In the genomic region with DNA sequence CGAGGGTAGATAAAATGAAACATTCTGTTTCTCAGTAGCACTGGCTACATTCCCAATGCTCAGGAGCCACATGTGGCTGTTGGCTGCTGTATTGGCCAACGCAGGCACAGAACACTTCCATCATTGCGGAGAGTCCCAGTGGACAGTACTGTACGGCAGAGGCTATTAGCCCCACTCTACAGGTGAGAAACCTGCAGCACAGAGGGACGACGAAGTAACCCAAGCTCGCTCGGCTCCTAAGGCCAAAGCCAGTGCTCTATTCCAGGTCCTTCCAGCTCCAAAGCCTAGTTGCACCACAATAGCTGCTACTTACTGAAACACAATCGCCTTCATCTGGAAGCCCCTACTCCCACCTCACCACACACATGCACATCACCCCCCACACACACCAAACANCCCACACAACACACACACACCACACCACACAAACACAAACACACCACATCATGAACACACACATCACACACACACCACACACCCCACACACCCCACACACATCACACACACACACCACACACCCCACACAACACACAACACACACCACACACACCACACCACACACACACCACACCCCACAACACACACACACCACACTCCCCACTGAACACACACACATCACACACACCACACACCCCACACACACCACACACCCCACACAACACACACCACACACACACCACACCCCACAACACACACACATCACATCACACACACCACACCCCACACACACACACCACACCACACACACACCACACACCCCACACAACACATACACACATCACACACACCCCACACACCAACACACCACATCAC, we compare ENCODE assay signal across 17 cellular contexts. TPM values are rescaled to one million over a fixed set of nuclear protein-coding genes. Genes with fewer than 3 reads are reported as not detected.
DNase-seq lines count a peak whose midpoint lies in the region; ATAC-seq and TF ChIP-seq lines count a peak whose summit lies in the region.
"Had no signal": no experiment of that assay in that cellular context is flagged by ENCODE, and none has a peak within 500 bp of the region (broad histone marks: within the 10 kb centered on the region; RNA-seq: fewer than 3 reads in every experiment).

No MANE protein-coding gene starts in this region.

- no peak overlapping the region for H2AFZ ChIP-seq in IMR-90 (replicated peaks; ENCODE audit: low read length, poor library complexity)

- no peaks in the 10 kb centered on the region for H3K27me3 ChIP-seq in IMR-90 (ENCODE audit: control insufficient read depth, insufficient read depth, low read length)
- H3K27me3 ChIP-seq: SJCRH30, uterus had no signal

- TF ChIP-seq POLR2A in IMR-90 (IDR thresholded peaks at IDR 0.05; ENCODE audit: low read depth, low read length): no peak

- H2BK15ac ChIP-seq in IMR-90 (ENCODE audit: low read depth, low read length): no peak overlapping the region

- H3K79me1 ChIP-seq in IMR-90 (ENCODE audit: low read depth in 1 of 2, low read length in 2 of 2): no peaks in the 10 kb centered on the region

- BruUV-seq in IMR-90 (replicated peaks; lab: Mats Ljungman, UMichigan): no TSS peak

- H3K9ac ChIP-seq in IMR-90 (ENCODE audit: low read depth, low read length): no peak overlapping the region

- H3K36me3 ChIP-seq in IMR-90 (ENCODE audit: control insufficient read depth, insufficient read depth, low read length): no peaks in the 10 kb centered on the region
- H3K36me3 ChIP-seq: SJCRH30, uterus had no signal

- H2AK5ac ChIP-seq in IMR-90 (ENCODE audit: low read depth, low read length): no peak overlapping the region

- no peak overlapping the region for H4K5ac ChIP-seq in IMR-90 (ENCODE audit: low read depth, low read length)

- H2BK120ac ChIP-seq in IMR-90 (ENCODE audit: low read depth, low read length): no peak overlapping the region

- no peak overlapping the region for H3K27ac ChIP-seq in IMR-90 (ENCODE audit: insufficient read depth, low read length)
- H3K27ac ChIP-seq: SJCRH30, uterus had no signal

- no peak for TF ChIP-seq RAD21 in IMR-90 (IDR thresholded peaks at IDR 0.05; ENCODE audit: low read length)

- no peak overlapping the region for H3K4ac ChIP-seq in IMR-90 (ENCODE audit: low read depth, low read length)

- H3K4me3 Mint-ChIP-seq in activated B cell treated with CpG ODN at 0.5 μM for 24 hours (no peak overlapping the region), nephron progenitor cell (no peak overlapping the region)
- H3K4me3 Mint-ChIP-seq: activated T-cell treated with anti-CD3 and anti-CD28 coated beads, Interleukin-2, amount 50 U/mL, for 4 hours; WTC11 had no signal

- no peaks in the 10 kb centered on the region for H3K27me3 Mint-ChIP-seq in activated B cell treated with CpG ODN at 0.5 μM for 24 hours
- H3K27me3 Mint-ChIP-seq in nephron progenitor cell (ENCODE audit: low read depth, poor library complexity): no peaks in the 10 kb centered on the region

- dilution Hi-C loops in IMR-90 (cut with HindIII; ENCODE audit: low sequenced_read_pairs, unreplicated experiment): no loop called here

- H3K4me1 ChIP-seq in IMR-90 (ENCODE audit: control insufficient read depth, insufficient read depth, low read length): no peaks in the 10 kb centered on the region
- H3K4me1 ChIP-seq: SJCRH30, uterus had no signal

- H3K4me1 Mint-ChIP-seq in activated B cell treated with CpG ODN at 0.5 μM for 24 hours (peaks cover 16% of the 10 kb centered on the region), nephron progenitor cell (no peaks in the 10 kb centered on the region)
- H3K4me1 Mint-ChIP-seq: WTC11 had no signal

- H3K36me3 Mint-ChIP-seq in activated B cell treated with CpG ODN at 0.5 μM for 24 hours (ENCODE audit: low read depth): no peaks in the 10 kb centered on the region
- H3K36me3 Mint-ChIP-seq in nephron progenitor cell (ENCODE audit: low read depth): no peaks in the 10 kb centered on the region

- H4K20me1 ChIP-seq in IMR-90 (ENCODE audit: insufficient read depth, low read length): no peaks in the 10 kb centered on the region

- no peak overlapping the region for H3K14ac ChIP-seq in IMR-90 (replicated peaks; ENCODE audit: low read depth, low read length)

- H3K56ac ChIP-seq in IMR-90 (ENCODE audit: extremely low read depth, insufficient read depth, low read length): no peak overlapping the region

- no peak overlapping the region for H3K23ac ChIP-seq in IMR-90 (ENCODE audit: low read depth, low read length)

- in situ Hi-C loops in IMR-90 (cut with MboI; ENCODE audit: low sequenced_read_pairs): no loop called here

- 69% methylated on average over 3 of the region's 9 CpGs; no CpG with 5 or more reads in 1 of the 2 experiments for WGBS in IMR-90 (ENCODE audit: extremely low coverage in 2 of 2, insufficient read length in 1 of 2), 2 experiments

- H3K9me1 ChIP-seq in IMR-90 (ENCODE audit: insufficient read depth, low read length): no peaks in the 10 kb centered on the region

- H3K27ac Mint-ChIP-seq in activated B cell treated with CpG ODN at 0.5 μM for 24 hours: peak overlapping the region; percentile 16
- H3K27ac Mint-ChIP-seq in nephron progenitor cell: no peak overlapping the region
- H3K27ac Mint-ChIP-seq: WTC11 had no signal

- no peak for TF ChIP-seq CTCF in IMR-90 (conservative IDR thresholded peaks at IDR 0.05; ENCODE audit: low read depth, low read length)
- TF ChIP-seq CTCF in activated B cell treated with CpG ODN at 0.5 μM for 24 hours (IDR thresholded peaks at IDR 0.05): no peak
- TF ChIP-seq CTCF in nephron progenitor cell (IDR thresholded peaks at IDR 0.05): no peak

- H4K8ac ChIP-seq in IMR-90 (ENCODE audit: low read depth in 2 of 2, low read length in 2 of 2): no peak overlapping the region

- intact Hi-C loops in IMR-90 (cut with micrococcal nuclease): no loop called here
- intact Hi-C loops in activated B cell treated with CpG ODN at 0.5 μM for 24 hours (cut with micrococcal nuclease): loop anchor here (5.0 kb wide), 1 partner anchor 40 kb away; no protein-coding TSS in a partner anchor

- no peaks in the 10 kb centered on the region for H3K9me3 Mint-ChIP-seq in activated B cell treated with CpG ODN at 0.5 μM for 24 hours
- H3K9me3 Mint-ChIP-seq in nephron progenitor cell: peaks cover 39% of the 10 kb centered on the region
- H3K9me3 Mint-ChIP-seq: activated T-cell treated with anti-CD3 and anti-CD28 coated beads, Interleukin-2, amount 50 U/mL, for 4 hours had no signal

- H3K4me2 ChIP-seq in IMR-90 (ENCODE audit: low read depth, low read length): no peak overlapping the region

- POLR2A ChIA-PET in IMR-90 (lab: Charles Lee; ENCODE audit: unreplicated experiment) (no interaction called here), activated B cell treated with CpG ODN at 0.5 μM for 24 hours (lab: Charles Lee) (no interaction called here)

- ATAC-seq in IMR-90 (ENCODE audit: low read depth): no peak
- peak; percentile 31 for ATAC-seq in activated B cell treated with CpG ODN at 0.5 μM for 24 hours (ENCODE audit: low read depth)
- ATAC-seq in HG02884 (IDR thresholded peaks at IDR 0.05; ENCODE audit: unreplicated experiment): no peak
- ATAC-seq: activated T-cell treated with anti-CD3 and anti-CD28 coated beads, Interleukin-2, amount 50 U/mL, for 4 hours; WTC11 had no signal

- CTCF ChIA-PET in IMR-90 (lab: Yijun Ruan, JAX): no interaction called here
- CTCF ChIA-PET in activated B cell treated with CpG ODN at 0.5 μM for 24 hours (lab: Charles Lee): no interaction called here

- H4K91ac ChIP-seq in IMR-90 (ENCODE audit: insufficient read depth, low read depth, low read length): no peak overlapping the region

- H3K4me3 ChIP-seq in IMR-90 (ENCODE audit: insufficient read depth, low read depth, low read length): no peak overlapping the region
- H3K4me3 ChIP-seq: SJCRH30, uterus had no signal

- H2BK20ac ChIP-seq in IMR-90 (ENCODE audit: low read depth, low read length): no peak overlapping the region

- H2BK5ac ChIP-seq in IMR-90 (ENCODE audit: low read depth, low read length, poor library complexity, severe bottlenecking): peak overlapping the region; percentile 89

- H3K18ac ChIP-seq in IMR-90 (ENCODE audit: low read depth, low read length): no peak overlapping the region

- no peak overlapping the region for H2AK9ac ChIP-seq in IMR-90 (replicated peaks; ENCODE audit: low read depth, low read length, poor library complexity)

- peaks cover 40% of the 10 kb centered on the region for H3K9me3 ChIP-seq in IMR-90 (ENCODE audit: control insufficient read depth, insufficient read depth, low read length)
- H3K9me3 ChIP-seq: SJCRH30, uterus had no signal

- peak; percentile 18 for DNase-seq in SIG-M5 treated with dmso at 0.1 percent for 504 hours (lab: John Stamatoyannopoulos, UW; ENCODE audit: unreplicated experiment)
- DNase-seq in SIG-M5 (lab: John Stamatoyannopoulos, UW): no peak
- DNase-seq in IMR-90: no peak
- DNase-seq in activated B cell treated with CpG ODN at 0.5 μM for 24 hours: no peak
- peak; percentile 12 for DNase-seq in retina
- DNase-seq in nephron progenitor cell: no peak
- no peak for DNase-seq in NCI-H345 (lab: John Stamatoyannopoulos, UW)
- DNase-seq: activated T-cell treated with anti-CD3 and anti-CD28 coated beads, Interleukin-2, amount 50 U/mL, for 4 hours; GF-D8; midbrain; NCI-H446 treated with DMSO at 0.1 percent for 48 hours; SJCRH30; stimulated activated CD4-positive, alpha-beta T cell treated with anti-CD3 and anti-CD28 coated beads, Interleukin-15, amount 100 ng/mL, for 24 hours; uterus had no signal

TF ChIP-seq in IMR-90, 13 proteins besides CTCF, POLR2A, EP300 and RAD21 (continues in another document):
- TF ChIP-seq USF2 (IDR thresholded peaks at IDR 0.05; ENCODE audit: low read depth, low read length) (no peak), SMC3 (IDR thresholded peaks at IDR 0.05; ENCODE audit: low read depth, low read length) (no peak), MAZ (IDR thresholded peaks at IDR 0.05; ENCODE audit: borderline replicate concordance, low read depth, low read length) (no peak), CEBPB (IDR thresholded peaks at IDR 0.05; ENCODE audit: low read depth, low read length) (no peak), CHD1 (IDR thresholded peaks at IDR 0.05; ENCODE audit: low read depth, low read length) (no peak)

RNA-seq across cellular contexts. Expression of gene LYPD8, which starts 3.2 kb away (rescaled TPM):
- total RNA-seq in IMR-90 (2012; rRNA removed) (not detected in 2 replicates), activated B cell treated with CpG ODN at 0.5 μM for 24 hours (not detected in 2 replicates)
- not detected in 2 replicates for polyA plus RNA-seq in IMR-90 (2012; rRNA removed)
- polyA plus RNA-seq in IMR-90 (2012; cell fraction: cytosol; rRNA removed): not detected in 2 replicates
- polyA plus RNA-seq in IMR-90 (2012; cell fraction: nucleus; rRNA removed; ENCODE audit: low replicate concordance): not detected in 2 replicates
- total RNA-seq: activated T-cell treated with anti-CD3 and anti-CD28 coated beads, Interleukin-2, amount 50 U/mL, for 4 hours; posterior vena cava; uterus; WTC11 had no signal

RNA-seq across cellular contexts. Expression of gene OR14I1, which starts 49.8 kb away (rescaled TPM):
- total RNA-seq in IMR-90 (2012; rRNA removed) (not detected in 2 replicates), activated B cell treated with CpG ODN at 0.5 μM for 24 hours (not detected in 2 replicates)
- polyA plus RNA-seq in IMR-90 (2012; rRNA removed): not detected in 2 replicates
- not detected in 2 replicates for polyA plus RNA-seq in IMR-90 (2012; cell fraction: cytosol; rRNA removed)
- polyA plus RNA-seq in IMR-90 (2012; cell fraction: nucleus; rRNA removed; ENCODE audit: low replicate concordance): not detected in 2 replicates
- total RNA-seq: activated T-cell treated with anti-CD3 and anti-CD28 coated beads, Interleukin-2, amount 50 U/mL, for 4 hours; posterior vena cava; SJCRH30; uterus; WTC11 had no signal

Comparison
In these comparisons a context has a peak if more than half of its experiments do, and no peak if none do; other contexts are left out.
1. DNase-seq: peak in SIG-M5 treated with dmso at 0.1 percent for 504 hours (single experiment) and retina (single experiment); none in SIG-M5 (single experiment), IMR-90 (single experiment), activated B cell treated with CpG ODN at 0.5 μM for 24 hours (single experiment), nephron progenitor cell (single experiment) and NCI-H345 (single experiment).